15 cellular contexts compared by ENCODE assay signal in genomic region chr10:84478679-84479078, GRCh38.
"Had no signal": no experiment of that assay in that cellular context is flagged by ENCODE, and none has a peak within 500 bp of the region (broad histone marks: within the 10 kb centered on the region; RNA-seq: fewer than 3 reads in every experiment).

No MANE protein-coding gene starts in this region.

- H3K36me3 ChIP-seq: thyroid gland had no signal

- H3K27ac ChIP-seq: coronary artery, heart left ventricle, right atrium auricular region, suprapubic skin, thyroid gland had no signal

- H3K9me3 Mint-ChIP-seq: naive thymus-derived CD4-positive, alpha-beta T cell; nephron progenitor cell; type B pancreatic cell had no signal

- H3K4me3 ChIP-seq: coronary artery, heart left ventricle, right atrium auricular region, suprapubic skin, thyroid gland had no signal

- H3K27me3 Mint-ChIP-seq: naive thymus-derived CD4-positive, alpha-beta T cell; type B pancreatic cell had no signal

- H3K4me3 Mint-ChIP-seq: naive thymus-derived CD4-positive, alpha-beta T cell; nephron progenitor cell; type B pancreatic cell had no signal

- H3K4me1 Mint-ChIP-seq: nephron progenitor cell had no signal

- H3K27me3 ChIP-seq: heart left ventricle, right atrium auricular region, suprapubic skin, thyroid gland had no signal

- DNase-seq: effector CD4-positive, alpha-beta T cell; heart left ventricle; hippocampal formation; mesendoderm; naive thymus-derived CD4-positive, alpha-beta T cell; nephron progenitor cell; small intestine; stimulated activated CD4-positive, alpha-beta T cell treated with anti-CD3 and anti-CD28 coated beads, Interleukin-2, amount 100 ng/mL, for 48 hours; stimulated activated naive CD8-positive, alpha-beta T cell treated with anti-CD3 and anti-CD28 coated beads, Interleukin-15, Interleukin-2, amounts not matched to agents 100 U/mL and 50 U/mL, for 24 hours; thyroid gland had no signal

- ATAC-seq: esophagus mucosa; heart left ventricle; naive thymus-derived CD4-positive, alpha-beta T cell; stimulated activated naive CD8-positive, alpha-beta T cell treated with anti-CD3 and anti-CD28 coated beads, Interleukin-15, Interleukin-2, amounts not matched to agents 100 U/mL and 50 U/mL, for 24 hours had no signal

- H3K27ac Mint-ChIP-seq: nephron progenitor cell, type B pancreatic cell had no signal

- H3K9me3 ChIP-seq: heart left ventricle, right atrium auricular region, suprapubic skin, thyroid gland had no signal

- H3K4me1 ChIP-seq: right atrium auricular region, suprapubic skin had no signal
